9 cellular contexts compared by ENCODE assay signal in the genomic region with DNA sequence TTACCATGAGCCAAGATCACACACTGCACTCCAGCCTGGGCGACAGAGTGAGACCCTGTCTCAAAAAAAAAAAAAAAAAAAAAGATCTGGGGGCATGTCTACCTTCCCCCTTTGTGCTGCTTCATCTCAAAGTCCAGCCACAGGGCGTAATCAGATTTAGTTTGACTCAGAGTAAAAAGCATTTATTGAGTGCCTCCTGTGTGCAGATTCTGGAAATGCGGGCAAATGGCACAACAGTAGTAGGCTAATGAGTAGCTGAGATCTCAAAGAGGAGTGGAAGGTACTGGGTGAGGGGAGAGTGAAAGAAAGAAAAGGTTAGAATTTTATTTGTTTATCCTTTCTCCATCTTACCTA. TPM values are rescaled to one million over a fixed set of nuclear protein-coding genes. Genes with fewer than 3 reads are reported as not detected.
DNase-seq lines count a peak whose midpoint lies in the region; ATAC-seq and TF ChIP-seq lines count a peak whose summit lies in the region.
"Had no signal": no experiment of that assay in that cellular context is flagged by ENCODE, and none has a peak within 500 bp of the region (broad histone marks: within the 10 kb centered on the region; RNA-seq: fewer than 3 reads in every experiment).

No MANE protein-coding gene starts in this region.

- peak overlapping the region in 1 of 2 donors; percentile 10 for H3K4me3 Mint-ChIP-seq in activated T-cell treated with anti-CD3 and anti-CD28 coated beads, Interleukin-2, amount 50 U/mL, for 72 hours

- no peak for TF ChIP-seq POLR2A in adrenal gland (IDR thresholded peaks at IDR 0.05)

- H3K4me3 ChIP-seq in adrenal gland (no peak overlapping the region), kidney epithelial cell (ENCODE audit: low read depth, low read length) (no peak overlapping the region), thoracic aorta (no peak overlapping the region)

- no peaks in the 10 kb centered on the region for H3K9me3 Mint-ChIP-seq in activated T-cell treated with anti-CD3 and anti-CD28 coated beads, Interleukin-2, amount 50 U/mL, for 72 hours

- intact Hi-C loops in adrenal gland (cut with DNase I), result no loop called here

- peak overlapping the region in 4 of 5 donors; percentile 34 to 96 (median 94) for H3K27ac ChIP-seq in adrenal gland
- H3K27ac ChIP-seq in thoracic aorta, result peak overlapping the region; percentile 88 to 97

- no peak for ATAC-seq in activated T-cell treated with anti-CD3 and anti-CD28 coated beads, Interleukin-2, amount 50 U/mL, for 72 hours (replicated peaks in 1 of 2)
- no peak for ATAC-seq in thoracic aorta (ENCODE audit: insufficient number of reproducible peaks, low FRiP score, low read depth)
- no peak for ATAC-seq in HG03139 (IDR thresholded peaks at IDR 0.05; ENCODE audit: unreplicated experiment)
- no peak for ATAC-seq in HG02571 (IDR thresholded peaks at IDR 0.05; ENCODE audit: unreplicated experiment)

- peaks cover 92% of the 10 kb centered on the region for H3K4me1 Mint-ChIP-seq in activated T-cell treated with anti-CD3 and anti-CD28 coated beads, Interleukin-2, amount 50 U/mL, for 72 hours (ENCODE audit: low read depth)

- TF ChIP-seq CTCF in adrenal gland (IDR thresholded peaks at IDR 0.05) (peak in 1 of 6 experiments; percentile 10), kidney epithelial cell (IDR thresholded peaks at IDR 0.05; ENCODE audit: insufficient read depth, low read length, poor library complexity, severe bottlenecking) (peak; percentile 6), thoracic aorta (IDR thresholded peaks at IDR 0.05) (no peak)

- H3K9me3 ChIP-seq in adrenal gland (replicated peaks in 1 of 3) (no peaks in the 10 kb centered on the region), thoracic aorta (no peaks in the 10 kb centered on the region)

- peaks cover 65 to 78% of the 10 kb centered on the region in 2 donors for H3K4me1 ChIP-seq in adrenal gland (replicated peaks in 1 of 2)
- peaks cover 64 to 91% of the 10 kb centered on the region in 2 donors for H3K4me1 ChIP-seq in thoracic aorta (ENCODE audit: control insufficient read depth in 1 of 2, low read depth in 2 of 2)

- H3K36me3 Mint-ChIP-seq in activated T-cell treated with anti-CD3 and anti-CD28 coated beads, Interleukin-2, amount 50 U/mL, for 72 hours (ENCODE audit: insufficient read depth in 2 of 2), result no peaks in the 10 kb centered on the region

- no peaks in the 10 kb centered on the region for H3K27me3 Mint-ChIP-seq in activated T-cell treated with anti-CD3 and anti-CD28 coated beads, Interleukin-2, amount 50 U/mL, for 72 hours (ENCODE audit: low read depth)

- H3K36me3 ChIP-seq in adrenal gland (replicated peaks in 1 of 2), result no peaks in the 10 kb centered on the region
- no peaks in the 10 kb centered on the region for H3K36me3 ChIP-seq in kidney epithelial cell (ENCODE audit: control insufficient read depth, insufficient read depth, low read length)
- no peaks in the 10 kb centered on the region for H3K36me3 ChIP-seq in thoracic aorta

- peak overlapping the region; percentile 24 for H3K27ac Mint-ChIP-seq in activated T-cell treated with anti-CD3 and anti-CD28 coated beads, Interleukin-2, amount 50 U/mL, for 72 hours

- peak in 1 of 2 donors; percentile 26 for DNase-seq in activated T-cell treated with anti-CD3 and anti-CD28 coated beads, Interleukin-2, amount 50 U/mL, for 72 hours
- no peak for DNase-seq in activated T-cell treated with anti-CD3 and anti-CD28 coated beads, Interleukin-2, amount 50 U/mL, for 48 hours
- peak in 2 of 7 donors; percentile 13 to 24 for DNase-seq in adrenal gland
- DNase-seq in kidney epithelial cell (ENCODE audit: low read depth), result no peak
- no peak for DNase-seq in thoracic aorta (ENCODE audit: low spot score)
- no peak for DNase-seq in NCI-H1105 (lab: John Stamatoyannopoulos, UW)
- DNase-seq: C1 segment of cervical spinal cord had no signal

- H3K27me3 ChIP-seq in adrenal gland, result no peaks in the 10 kb centered on the region
- H3K27me3 ChIP-seq in kidney epithelial cell (ENCODE audit: control insufficient read depth, insufficient read depth, low read length), result no peaks in the 10 kb centered on the region
- no peaks in the 10 kb centered on the region for H3K27me3 ChIP-seq in thoracic aorta (replicated peaks; ENCODE audit: insufficient read depth)

- WGBS in adrenal gland, 4 donors, result 87 to 90% (median 89%) methylated on average over 3 of the region's 3 CpGs

RNA-seq across cellular contexts. Expression of a gene that starts 9.1 kb away (rescaled TPM):
- total RNA-seq in activated T-cell treated with anti-CD3 and anti-CD28 coated beads, Interleukin-2, amount 50 U/mL, for 72 hours, result 1 to 10 TPM; 4.5 to 6.3 TPM
- total RNA-seq in adrenal gland (10 to 100 TPM; 14.0 to 69.1 (median 41.4) TPM), kidney epithelial cell (3.6 and 3.7 TPM in 2 replicates), thoracic aorta (10 to 100 TPM; 10.3 to 29.1 TPM)
- polyA plus RNA-seq in adrenal gland, result 10 to 100 TPM; 34.5 to 59.0 (median 36.6) TPM

RNA-seq across cellular contexts. Expression of a gene that starts 12.3 kb away (rescaled TPM):
- 100 to 1,000 TPM; 115 to 121 TPM for total RNA-seq in activated T-cell treated with anti-CD3 and anti-CD28 coated beads, Interleukin-2, amount 50 U/mL, for 72 hours
- total RNA-seq in adrenal gland (100 to 1,000 TPM in 1 of 8 donors, 10 to 100 TPM in 7; 47.8 to 100 (median 69.1) TPM), kidney epithelial cell (40.6 and 47.4 TPM in 2 replicates), thoracic aorta (100 to 1,000 TPM in 1 of 2 donors, 10 to 100 TPM in 1; 69.3 to 107 TPM)
- polyA plus RNA-seq in adrenal gland, result 100 to 1,000 TPM in 2 of 3 donors, 10 to 100 TPM in 1; 74.2 to 143 (median 128) TPM

RNA-seq across cellular contexts. Expression of a gene that starts 30.9 kb away (rescaled TPM):
- 100 to 1,000 TPM; 106 to 144 TPM for total RNA-seq in activated T-cell treated with anti-CD3 and anti-CD28 coated beads, Interleukin-2, amount 50 U/mL, for 72 hours
- total RNA-seq in adrenal gland (10 to 100 TPM; 36.2 to 72.4 (median 61.7) TPM), kidney epithelial cell (38.6 and 42.9 TPM in 2 replicates), thoracic aorta (100 to 1,000 TPM in 1 of 2 donors, 10 to 100 TPM in 1; 81.8 to 108 TPM)
- 10 to 100 TPM; 36.2 to 65.1 (median 57.5) TPM for polyA plus RNA-seq in adrenal gland

RNA-seq across cellular contexts. Expression of a gene that starts 46.7 kb away (rescaled TPM):
- 10 to 100 TPM; 12.2 to 14.7 TPM for total RNA-seq in activated T-cell treated with anti-CD3 and anti-CD28 coated beads, Interleukin-2, amount 50 U/mL, for 72 hours
- total RNA-seq in adrenal gland (100 to 1,000 TPM in 3 of 8 donors, 10 to 100 TPM in 5; 46.1 to 110 (median 76.4) TPM), kidney epithelial cell (5.3 and 7.1 TPM in 2 replicates), thoracic aorta (10 to 100 TPM; 64.8 to 75.0 TPM)
- polyA plus RNA-seq in adrenal gland, result 10 to 100 TPM; 41.8 to 62.3 (median 50.9) TPM

RNA-seq across cellular contexts. Expression of a gene that starts 55.2 kb away (rescaled TPM):
- 10 to 100 TPM; 82.6 to 97.0 TPM for total RNA-seq in activated T-cell treated with anti-CD3 and anti-CD28 coated beads, Interleukin-2, amount 50 U/mL, for 72 hours
- total RNA-seq in adrenal gland, result 100 to 1,000 TPM in 1 of 8 donors, 10 to 100 TPM in 7; 57.1 to 127 (median 78.1) TPM
- 100 to 1,000 TPM in 1 of 3 donors, 10 to 100 TPM in 2; 50.3 to 103 (median 92.9) TPM for polyA plus RNA-seq in adrenal gland
- total RNA-seq in kidney epithelial cell, result 82.8 and 83.6 TPM in 2 replicates
- total RNA-seq in thoracic aorta, result 10 to 100 TPM; 72.0 to 82.9 TPM
